In the genomic region with DNA sequence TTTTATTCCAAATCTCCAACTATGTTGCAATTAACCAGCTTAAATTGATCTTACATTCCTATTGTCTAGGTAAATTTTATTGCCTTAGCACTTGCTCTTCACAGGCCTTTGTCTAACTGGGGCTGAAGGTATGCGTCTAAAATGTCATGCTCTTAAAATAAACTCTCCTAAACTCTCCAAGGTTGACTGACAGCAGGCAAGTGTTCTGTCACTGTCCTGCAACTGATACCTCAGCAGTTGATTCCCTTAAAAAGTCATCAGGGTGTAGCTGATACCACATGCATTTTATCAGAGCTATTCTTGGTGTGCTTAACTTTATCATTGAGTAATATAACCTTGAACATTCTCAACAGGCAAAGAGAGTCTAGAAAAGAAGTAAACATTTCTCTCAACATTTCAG, we compare ENCODE assay signal across 21 cellular contexts.
"Had no signal": no experiment of that assay in that cellular context is flagged by ENCODE, and none has a peak within 500 bp of the region (broad histone marks: within the 10 kb centered on the region; RNA-seq: fewer than 3 reads in every experiment).

No MANE protein-coding gene starts in this region.

- ATAC-seq: activated CD8-positive, alpha-beta T cell treated with anti-CD3 and anti-CD28 coated beads for 36 hours; body of pancreas; stimulated activated naive CD8-positive, alpha-beta T cell treated with anti-CD3 and anti-CD28 coated beads, Interleukin-15, amount 100 ng/mL, for 72 hours; T-cell had no signal

- H3K4me3 ChIP-seq: body of pancreas, skin epidermis, suprapubic skin, vagina had no signal

- H3K27me3 ChIP-seq: body of pancreas, suprapubic skin, vagina had no signal

- H3K36me3 ChIP-seq: suprapubic skin, vagina had no signal

- H3K27ac ChIP-seq: skin epidermis, suprapubic skin, vagina had no signal

- H3K4me1 ChIP-seq: suprapubic skin, vagina had no signal

- H3K9me3 ChIP-seq: body of pancreas, suprapubic skin, vagina had no signal

- DNase-seq: activated B cell treated with CpG ODN at 0.5 μM for 24 hours; activated CD4-positive, alpha-beta T cell treated with anti-CD3 and anti-CD28 coated beads for 48 hours; activated CD8-positive, alpha-beta T cell treated with anti-CD3 and anti-CD28 coated beads for 36 hours; activated naive CD4-positive, alpha-beta T cell treated with anti-CD3 and anti-CD28 coated beads for 36 hours; activated T-cell treated with anti-CD3 and anti-CD28 coated beads, Interleukin-2, amount 50 U/mL, for 1 hour; cortex of kidney; erythroblast; immature natural killer cell; occipital lobe; posterior cingulate gyrus; retina; stimulated activated CD4-positive, alpha-beta T cell treated with anti-CD3 and anti-CD28 coated beads, Interleukin-15, amount 100 ng/mL, for 24 hours; stimulated activated CD4-positive, alpha-beta T cell treated with anti-CD3 and anti-CD28 coated beads, Interleukin-2, amount 100 ng/mL, for 48 hours; stimulated activated naive CD8-positive, alpha-beta T cell treated with anti-CD3 and anti-CD28 coated beads, Interleukin-15, amount 100 ng/mL, for 72 hours; T-cell; T-helper 9 cell; trophoblast cell had no signal
